In genomic region chr9:94920439-94920951, GRCh38 we compare ENCODE assay signal across 9 cellular contexts.
DNase-seq lines count a peak whose midpoint lies in the region; ATAC-seq, FAIRE-seq and TF ChIP-seq lines count a peak whose summit lies in the region.
"Had no signal": no experiment of that assay in that cellular context is flagged by ENCODE, and none has a peak within 500 bp of the region (broad histone marks: within the 10 kb centered on the region; RNA-seq: fewer than 3 reads in every experiment).

No MANE protein-coding gene starts in this region.

- H3K9me3 Mint-ChIP-seq in brain (no peaks in the 10 kb centered on the region), endothelial cell (ENCODE audit: unreplicated experiment) (no peaks in the 10 kb centered on the region)
- no peaks in the 10 kb centered on the region for H3K9me3 Mint-ChIP-seq in activated CD4-positive, alpha-beta T cell treated with anti-CD3 and anti-CD28 coated beads, Interleukin-2, amount 10 ng/mL, durations not matched to agents 24 days and 14 days

- H3K9me3 ChIP-seq in GM23248 (ENCODE audit: low read depth) (no peaks in the 10 kb centered on the region), keratinocyte (ENCODE audit: control insufficient read depth, low read depth, low read length) (no peaks in the 10 kb centered on the region), stomach (no peaks in the 10 kb centered on the region), HepG2 (ENCODE audit: low read length) (no peaks in the 10 kb centered on the region)

- H3K27ac Mint-ChIP-seq in brain (peak overlapping the region in 4 of 5 experiments; percentile 10 to 92 (median 52)), endothelial cell (ENCODE audit: unreplicated experiment) (no peak overlapping the region)
- no peak overlapping the region for H3K27ac Mint-ChIP-seq in activated CD4-positive, alpha-beta T cell treated with anti-CD3 and anti-CD28 coated beads, Interleukin-2, amount 10 ng/mL, durations not matched to agents 24 days and 14 days

- H3K4me1 Mint-ChIP-seq in brain, result peaks cover 65% of the 10 kb centered on the region
- H3K4me1 Mint-ChIP-seq in endothelial cell (ENCODE audit: unreplicated experiment), result peaks cover 35% of the 10 kb centered on the region
- no peaks in the 10 kb centered on the region for H3K4me1 Mint-ChIP-seq in activated CD4-positive, alpha-beta T cell treated with anti-CD3 and anti-CD28 coated beads, Interleukin-2, amount 10 ng/mL, durations not matched to agents 24 days and 14 days

- peak; percentile 87 for DNase-seq in GM23248
- no peak for DNase-seq in keratinocyte (ENCODE audit: low read depth, low spot score)
- no peak for DNase-seq in stomach
- DNase-seq in endothelial cell (ENCODE audit: low spot score), result no peak
- DNase-seq in activated CD4-positive, alpha-beta T cell treated with anti-CD3 and anti-CD28 coated beads, Interleukin-2, amount 10 ng/mL, durations not matched to agents 24 days and 14 days, result no peak
- DNase-seq in HepG2 (ENCODE audit: low spot score), result no peak
- DNase-seq: NCI-H345 had no signal

- no peaks in the 10 kb centered on the region for H3K9me2 ChIP-seq in GM23248 (ENCODE audit: insufficient read depth)

- H3K4me1 ChIP-seq in GM23248 (ENCODE audit: insufficient read depth), result peaks cover 51% of the 10 kb centered on the region
- peaks cover 69% of the 10 kb centered on the region for H3K4me1 ChIP-seq in keratinocyte (ENCODE audit: control insufficient read depth, extremely low read depth, insufficient read depth, low read length)
- peaks cover 15 to 58% (median 32%) of the 10 kb centered on the region in 4 donors for H3K4me1 ChIP-seq in stomach
- H3K4me1 ChIP-seq in HepG2 (ENCODE audit: insufficient read depth, low read length), result peaks cover 83% of the 10 kb centered on the region

- H2AFZ ChIP-seq in GM23248, result peak overlapping the region; percentile 22; the same call in 1 of the 2 replicates
- peak overlapping the region; percentile 38 for H2AFZ ChIP-seq in keratinocyte (ENCODE audit: control insufficient read depth, low read length)
- H2AFZ ChIP-seq in HepG2 (ENCODE audit: low read length), result no peak overlapping the region

- TF ChIP-seq POLR2A in stomach (IDR thresholded peaks at IDR 0.05) (no peak), HepG2 (IDR thresholded peaks at IDR 0.05; ENCODE audit: insufficient read depth in 1 of 2, low read depth in 2 of 2, low read length in 2 of 2) (no peak)

- H3K27me3 ChIP-seq in GM23248 (replicated peaks; ENCODE audit: insufficient read depth) (no peaks in the 10 kb centered on the region), keratinocyte (ENCODE audit: control insufficient read depth, extremely low read depth, insufficient read depth, low read length) (no peaks in the 10 kb centered on the region), stomach (no peaks in the 10 kb centered on the region), HepG2 (ENCODE audit: control insufficient read depth in 1 of 2, insufficient read depth in 2 of 2, low read length in 2 of 2) (no peaks in the 10 kb centered on the region)

- intact Hi-C loops in stomach (cut with DNase I; ENCODE audit: low total_unique reads) (no loop called here), HepG2 (cut with micrococcal nuclease; ENCODE audit: unreplicated experiment) (loop anchor here (5.0 kb wide), 1 partner anchor 77 kb away; no protein-coding TSS in a partner anchor)
- intact Hi-C loops in activated CD4-positive, alpha-beta T cell treated with anti-CD3 and anti-CD28 coated beads, Interleukin-2, amount 10 ng/mL, durations not matched to agents 24 days and 14 days (cut with micrococcal nuclease), result no loop called here

- TF ChIP-seq CTCF in brain (conservative IDR thresholded peaks at IDR 0.05) (no peak), keratinocyte (optimal IDR thresholded peaks at IDR 0.05 in 1 of 3, IDR thresholded peaks at IDR 0.05 in 1 of 3, conservative IDR thresholded peaks at IDR 0.05 in 1 of 3; ENCODE audit: extremely low read depth in 1 of 3, insufficient read depth in 2 of 3, low read length in 3 of 3) (no peak), stomach (IDR thresholded peaks at IDR 0.05) (no peak), endothelial cell (IDR thresholded peaks at IDR 0.05; ENCODE audit: unreplicated experiment) (no peak), HepG2 (CRISPR knock-in tag; IDR thresholded peaks at IDR 0.05) (no peak)

- TF ChIP-seq EP300 in stomach (IDR thresholded peaks at IDR 0.05) (no peak), HepG2 (IDR thresholded peaks at IDR 0.05; ENCODE audit: low read depth in 2 of 2, low read length in 2 of 2) (no peak), HepG2 (CRISPR knock-in tag; IDR thresholded peaks at IDR 0.05; ENCODE audit: borderline replicate concordance) (no peak)

- no peaks in the 10 kb centered on the region for H4K20me1 ChIP-seq in GM23248 (ENCODE audit: insufficient read depth)
- H4K20me1 ChIP-seq in keratinocyte (ENCODE audit: control insufficient read depth, extremely low read depth, insufficient read depth, low read length), result no peaks in the 10 kb centered on the region
- H4K20me1 ChIP-seq in HepG2 (ENCODE audit: insufficient read depth, low read length), result no peaks in the 10 kb centered on the region

- no TSS peak for BruUV-seq in HepG2 (replicated peaks; lab: Mats Ljungman, UMichigan)

- dilution Hi-C loops in keratinocyte (cut with MboI; ENCODE audit: extremely low pct_ligation_motif_present, low sequenced_read_pairs), result no loop called here

- H3K36me3 ChIP-seq in GM23248 (ENCODE audit: low read depth) (no peaks in the 10 kb centered on the region), keratinocyte (ENCODE audit: control insufficient read depth in 2 of 2, extremely low read depth in 1 of 2, insufficient read depth in 2 of 2, low read length in 2 of 2) (no peaks in the 10 kb centered on the region), stomach (no peaks in the 10 kb centered on the region), HepG2 (replicated peaks in 1 of 2; ENCODE audit: control insufficient read depth in 1 of 2, insufficient read depth in 2 of 2, low read length in 2 of 2) (no peaks in the 10 kb centered on the region)

- in situ Hi-C loops in GM23248 (cut with MboI), result no loop called here
- in situ Hi-C loops in HepG2 (cut with HindIII; ENCODE audit: extremely low pct_ligation_motif_present, low pct_unique_long_range_greater_than_20kb), result no loop called here

- peaks cover 2% of the 10 kb centered on the region for H3K9me1 ChIP-seq in keratinocyte (ENCODE audit: control insufficient read depth, extremely low read depth, insufficient read depth, low read length)

- WGBS in GM23248 (ENCODE audit: low coverage in 1 of 2, low lambda C conversion rate in 2 of 2, missing lambda C conversion rate in 2 of 2), 2 experiments, result 2% methylated on average over 11 of the region's 11 CpGs
- 69 to 80% (median 73%) methylated on average over 11 of the region's 11 CpGs for WGBS in stomach, 5 donors
- whole genome bisulfite sequencing in HepG2 (ENCODE audit: low lambda C conversion rate), result 96% methylated on average over 11 of the region's 11 CpGs

- peak overlapping the region; percentile 76 for H3K4me2 ChIP-seq in GM23248 (ENCODE audit: unreplicated experiment)
- peak overlapping the region; percentile 80 for H3K4me2 ChIP-seq in keratinocyte (ENCODE audit: control insufficient read depth, extremely low read depth, insufficient read depth, low read depth, low read length)
- H3K4me2 ChIP-seq in HepG2 (ENCODE audit: low read depth, low read length), result no peak overlapping the region

- H3F3A ChIP-seq in GM23248 (ENCODE audit: insufficient read depth), result peaks cover 59% of the 10 kb centered on the region

- H3K27me3 Mint-ChIP-seq in brain (peaks cover 4% of the 10 kb centered on the region), endothelial cell (ENCODE audit: unreplicated experiment) (peaks cover 3% of the 10 kb centered on the region)
- H3K27me3 Mint-ChIP-seq in activated CD4-positive, alpha-beta T cell treated with anti-CD3 and anti-CD28 coated beads, Interleukin-2, amount 10 ng/mL, durations not matched to agents 24 days and 14 days, result no peaks in the 10 kb centered on the region

- CTCF ChIA-PET in HepG2 (lab: Yijun Ruan, JAX; ENCODE audit: low intra/inter-chr PET ratio, low total read pairs), result no interaction called here

- H3K4me3 ChIP-seq in GM23248, result peak overlapping the region; percentile 48
- H3K4me3 ChIP-seq in keratinocyte (ENCODE audit: control insufficient read depth in 2 of 3, extremely low read depth in 1 of 3, insufficient read depth in 2 of 3, low read depth in 1 of 3, low read length in 3 of 3), result peak overlapping the region in 1 of 3 experiments; percentile 25
- peak overlapping the region in 1 of 4 donors; percentile 12 for H3K4me3 ChIP-seq in stomach
- H3K4me3 ChIP-seq in HepG2 (replicated peaks in 1 of 3; ENCODE audit: insufficient read depth in 1 of 3, low read depth in 2 of 3, low read length in 3 of 3), result no peak overlapping the region

- POLR2A ChIA-PET in HepG2 (lab: Yijun Ruan, JAX), result interaction anchor here (1.2 kb wide), 1 partner anchor 71 kb away, joined by 3 read pairs; no protein-coding TSS in a partner anchor

- TF ChIP-seq RAD21 in HepG2 (CRISPR knock-in tag; IDR thresholded peaks at IDR 0.05), result no peak

- H3K36me3 Mint-ChIP-seq in brain (peaks cover 11% of the 10 kb centered on the region), endothelial cell (ENCODE audit: low read depth, unreplicated experiment) (no peaks in the 10 kb centered on the region)
- H3K36me3 Mint-ChIP-seq in activated CD4-positive, alpha-beta T cell treated with anti-CD3 and anti-CD28 coated beads, Interleukin-2, amount 10 ng/mL, durations not matched to agents 24 days and 14 days (ENCODE audit: low read depth), result no peaks in the 10 kb centered on the region

- H3K79me2 ChIP-seq in GM23248 (ENCODE audit: insufficient read depth), result peaks cover 41% of the 10 kb centered on the region
- no peaks in the 10 kb centered on the region for H3K79me2 ChIP-seq in keratinocyte (ENCODE audit: control insufficient read depth, insufficient read depth, low read length)
- no peaks in the 10 kb centered on the region for H3K79me2 ChIP-seq in HepG2 (ENCODE audit: insufficient read depth, low read length)

- peak overlapping the region in 2 of 5 experiments; percentile 12 to 17 for H3K4me3 Mint-ChIP-seq in brain
- no peak overlapping the region for H3K4me3 Mint-ChIP-seq in endothelial cell (ENCODE audit: unreplicated experiment)
- H3K4me3 Mint-ChIP-seq in activated CD4-positive, alpha-beta T cell treated with anti-CD3 and anti-CD28 coated beads, Interleukin-2, amount 10 ng/mL, durations not matched to agents 24 days and 14 days, result no peak overlapping the region

- ATAC-seq in HG03469 (IDR thresholded peaks at IDR 0.05; ENCODE audit: unreplicated experiment) (no peak), HepG2 (no peak)

- H3K9ac ChIP-seq in GM23248 (peak overlapping the region; percentile 76), keratinocyte (ENCODE audit: control insufficient read depth, extremely low read depth, insufficient read depth, low read length) (peak overlapping the region; percentile 72), HepG2 (ENCODE audit: insufficient read depth, low read depth, low read length) (no peak overlapping the region)

- peak; percentile 20 for FAIRE-seq in keratinocyte (lab: Jason Lieb, UNC)
- FAIRE-seq in HepG2 (lab: Jason Lieb, UNC), result no peak

- H3K27ac ChIP-seq in GM23248 (peak overlapping the region; percentile 93), keratinocyte (ENCODE audit: control insufficient read depth, insufficient read depth, low read length) (peak overlapping the region; percentile 93), stomach (peak overlapping the region; percentile 54 to 88 (median 77)), HepG2 (ENCODE audit: extremely low read length, insufficient read depth, low read length) (no peak overlapping the region)

Comparison
In these comparisons a context has a peak if more than half of its experiments do, and no peak if none do; other contexts are left out.
1. H3K27ac Mint-ChIP-seq: peak in brain (4 of 5); none in endothelial cell (single experiment) and activated CD4-positive, alpha-beta T cell treated with anti-CD3 and anti-CD28 coated beads, Interleukin-2, amount 10 ng/mL, durations not matched to agents 24 days and 14 days (single experiment).